Comparison of ENCODE assay signal across 11 cellular contexts in the genomic region with DNA sequence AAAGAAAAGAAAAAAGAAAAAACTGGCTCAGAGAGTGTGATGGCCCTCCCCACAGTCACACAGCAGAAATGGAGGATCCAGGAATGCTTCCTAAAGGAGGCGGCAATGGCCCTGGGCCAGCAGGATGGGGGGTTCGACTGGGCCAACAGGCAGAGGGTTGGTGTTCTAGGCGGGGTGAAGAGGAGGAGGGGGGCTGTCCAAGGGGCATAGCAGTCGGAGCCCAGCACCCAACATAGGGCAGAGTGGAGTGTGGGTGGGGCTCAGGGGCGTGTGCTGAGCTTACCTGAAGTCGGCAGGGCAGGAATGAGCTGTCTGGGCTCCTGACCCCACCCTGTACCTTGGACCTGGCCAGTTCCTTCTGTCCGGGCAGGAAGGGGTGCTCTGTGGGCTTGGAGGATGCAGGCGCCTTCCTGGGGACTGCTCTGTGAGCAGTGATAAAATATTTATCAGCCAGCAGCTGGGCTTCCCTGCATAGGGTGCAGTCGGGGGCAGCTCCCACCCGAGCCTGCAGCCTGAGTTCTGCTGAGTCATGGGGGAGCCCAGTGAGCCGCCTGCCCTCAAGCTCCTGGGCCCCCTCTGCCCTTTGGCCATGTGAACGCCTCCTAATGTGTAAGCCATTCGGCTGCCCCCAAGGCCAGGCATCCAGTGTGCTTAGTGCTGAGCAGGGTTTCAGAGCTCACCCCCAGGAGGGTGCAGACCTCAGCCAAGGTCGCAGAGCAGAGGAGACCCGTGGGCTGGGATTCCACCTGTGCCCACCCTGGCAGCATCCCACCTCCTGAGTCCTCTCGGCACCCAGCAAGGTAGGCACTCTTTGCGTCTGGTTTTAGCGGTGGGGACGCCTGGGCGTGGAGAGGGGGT. TPM values are rescaled to one million over a fixed set of nuclear protein-coding genes. Genes with fewer than 3 reads are reported as not detected.
DNase-seq lines count a peak whose midpoint lies in the region; ATAC-seq and TF ChIP-seq lines count a peak whose summit lies in the region.
"Had no signal": no experiment of that assay in that cellular context is flagged by ENCODE, and none has a peak within 500 bp of the region (broad histone marks: within the 10 kb centered on the region; RNA-seq: fewer than 3 reads in every experiment).

No MANE protein-coding gene starts in this region.

- intact Hi-C loops in psoas muscle (cut with DNase I): no loop called here

- H3K27me3 Mint-ChIP-seq in activated naive CD8-positive, alpha-beta T cell: no peaks in the 10 kb centered on the region
- peaks cover 15% of the 10 kb centered on the region for H3K27me3 Mint-ChIP-seq in memory B cell

- H3K27ac ChIP-seq in BLaER1 (peak overlapping the region; percentile 20; the same call in 1 of the 2 replicates), HUES48 (ENCODE audit: low read depth, low read length) (peak overlapping the region; percentile 12), Karpas-422 (ENCODE audit: low read length) (no peak overlapping the region), psoas muscle (no peak overlapping the region)
- H3K27ac ChIP-seq: uterus had no signal

- no peaks in the 10 kb centered on the region for H3K79me2 ChIP-seq in Karpas-422 (ENCODE audit: low read length)

- H3K4me2 ChIP-seq in BLaER1 (peak overlapping the region; percentile 75), Karpas-422 (ENCODE audit: low read depth, low read length, poor library complexity, severe bottlenecking) (no peak overlapping the region)

- H3K36me3 ChIP-seq in BLaER1 (no peaks in the 10 kb centered on the region), HUES48 (ENCODE audit: control insufficient read depth, insufficient read depth, low read length) (no peaks in the 10 kb centered on the region), Karpas-422 (ENCODE audit: insufficient read depth, low read length) (no peaks in the 10 kb centered on the region), psoas muscle (ENCODE audit: insufficient read depth in 1 of 2, low read depth in 1 of 2) (no peaks in the 10 kb centered on the region)
- H3K36me3 ChIP-seq: uterus had no signal

- 0 out of 2 replicates have a peak overlapping the region, but pooled peaks have one; percentile 22 for H3K9ac ChIP-seq in BLaER1
- H3K9ac ChIP-seq in HUES48 (ENCODE audit: low read depth, low read length): no peak overlapping the region
- no peak overlapping the region for H3K9ac ChIP-seq in Karpas-422 (ENCODE audit: low read length)

- no peaks in the 10 kb centered on the region for H3K9me2 ChIP-seq in Karpas-422 (replicated peaks; ENCODE audit: insufficient read depth, low read length)

- H4K20me1 ChIP-seq in BLaER1 (no peaks in the 10 kb centered on the region), Karpas-422 (ENCODE audit: insufficient read depth, low read depth, low read length) (no peaks in the 10 kb centered on the region)

- TF ChIP-seq CTCF in GM10266 (IDR thresholded peaks at IDR 0.05; ENCODE audit: control insufficient read depth, insufficient read depth, low read depth, missing control alignments) (no peak), psoas muscle (IDR thresholded peaks at IDR 0.05) (no peak)

- ATAC-seq in memory B cell (ENCODE audit: low read depth) (no peak), GM21447 (IDR thresholded peaks at IDR 0.05; ENCODE audit: unreplicated experiment) (no peak), psoas muscle (no peak)

- no peaks in the 10 kb centered on the region for H3K9me3 Mint-ChIP-seq in activated naive CD8-positive, alpha-beta T cell (ENCODE audit: low read depth)
- no peaks in the 10 kb centered on the region for H3K9me3 Mint-ChIP-seq in memory B cell

- H3K27ac Mint-ChIP-seq in activated naive CD8-positive, alpha-beta T cell: peak overlapping the region; percentile 70
- no peak overlapping the region for H3K27ac Mint-ChIP-seq in memory B cell

- no peaks in the 10 kb centered on the region for H3K36me3 Mint-ChIP-seq in activated naive CD8-positive, alpha-beta T cell
- H3K36me3 Mint-ChIP-seq in memory B cell: no peaks in the 10 kb centered on the region

- H3K9me3 ChIP-seq in BLaER1 (no peaks in the 10 kb centered on the region), HUES48 (ENCODE audit: control insufficient read depth, insufficient read depth, low read length) (no peaks in the 10 kb centered on the region), Karpas-422 (ENCODE audit: low read length) (no peaks in the 10 kb centered on the region), psoas muscle (no peaks in the 10 kb centered on the region)
- H3K9me3 ChIP-seq: uterus had no signal

- 48 to 56% (median 54%) methylated on average over 20 of the region's 20 CpGs for WGBS in psoas muscle, 3 donors

- H3K4me3 ChIP-seq in BLaER1: no peak overlapping the region
- H3K4me3 ChIP-seq in HUES48 (ENCODE audit: low read depth, low read length): no peak overlapping the region
- H3K4me3 ChIP-seq in Karpas-422 (ENCODE audit: low read length): no peak overlapping the region
- no peak overlapping the region for H3K4me3 ChIP-seq in psoas muscle
- H3K4me3 ChIP-seq: uterus had no signal

- no peaks in the 10 kb centered on the region for H3K27me3 ChIP-seq in BLaER1
- no peaks in the 10 kb centered on the region for H3K27me3 ChIP-seq in HUES48 (ENCODE audit: control insufficient read depth, insufficient read depth, low read length)
- no peaks in the 10 kb centered on the region for H3K27me3 ChIP-seq in Karpas-422 (ENCODE audit: low read length)
- no peaks in the 10 kb centered on the region for H3K27me3 ChIP-seq in psoas muscle (ENCODE audit: insufficient read depth in 3 of 3, low read length in 2 of 3)
- H3K27me3 ChIP-seq: uterus had no signal

- H3K4me1 Mint-ChIP-seq in activated naive CD8-positive, alpha-beta T cell (ENCODE audit: low read depth): peaks cover 39% of the 10 kb centered on the region
- peaks cover 4% of the 10 kb centered on the region for H3K4me1 Mint-ChIP-seq in memory B cell

- no peak for DNase-seq in memory B cell (ENCODE audit: low spot score in 2 of 2)
- DNase-seq in GM10266 (ENCODE audit: extremely low spot score): no peak
- no peak for DNase-seq in Karpas-422
- no peak for DNase-seq in psoas muscle
- DNase-seq: DND-41, NCI-H446, uterus had no signal

- H3K4me1 ChIP-seq in BLaER1: peaks cover 37% of the 10 kb centered on the region
- peaks cover 6% of the 10 kb centered on the region for H3K4me1 ChIP-seq in HUES48 (ENCODE audit: control insufficient read depth, insufficient read depth, low read length)
- no peaks in the 10 kb centered on the region for H3K4me1 ChIP-seq in Karpas-422 (ENCODE audit: low read length)
- H3K4me1 ChIP-seq in psoas muscle: no peaks in the 10 kb centered on the region
- H3K4me1 ChIP-seq: uterus had no signal

- H2AFZ ChIP-seq in Karpas-422 (ENCODE audit: low read length): no peak overlapping the region

- peak overlapping the region; percentile 66 for H3K4me3 Mint-ChIP-seq in activated naive CD8-positive, alpha-beta T cell
- peak overlapping the region; percentile 27 for H3K4me3 Mint-ChIP-seq in memory B cell

RNA-seq across cellular contexts. Expression of gene PRR5, which starts 25.3 kb away (rescaled TPM):
- not detected in 2 replicates for total RNA-seq in Karpas-422 (2014; rRNA removed; shearing (Covaris generic); ENCODE audit: low replicate concordance)
- 1 to 10 TPM in 3 of 4 donors, under 1 TPM in 1; 0.96 to 2.9 (median 2.5) TPM for total RNA-seq in psoas muscle
- 1 to 10 TPM in 1 of 3 donors, under 1 TPM in 2; 0.48 to 1.6 (median 0.75) TPM for polyA plus RNA-seq in psoas muscle

Comparison
In these comparisons a context has a peak if more than half of its experiments do, and no peak if none do; other contexts are left out.
1. H3K27ac ChIP-seq: peak in BLaER1 (single experiment) and HUES48 (single experiment); none in Karpas-422 (single experiment) and psoas muscle (single experiment).